In the genomic region with DNA sequence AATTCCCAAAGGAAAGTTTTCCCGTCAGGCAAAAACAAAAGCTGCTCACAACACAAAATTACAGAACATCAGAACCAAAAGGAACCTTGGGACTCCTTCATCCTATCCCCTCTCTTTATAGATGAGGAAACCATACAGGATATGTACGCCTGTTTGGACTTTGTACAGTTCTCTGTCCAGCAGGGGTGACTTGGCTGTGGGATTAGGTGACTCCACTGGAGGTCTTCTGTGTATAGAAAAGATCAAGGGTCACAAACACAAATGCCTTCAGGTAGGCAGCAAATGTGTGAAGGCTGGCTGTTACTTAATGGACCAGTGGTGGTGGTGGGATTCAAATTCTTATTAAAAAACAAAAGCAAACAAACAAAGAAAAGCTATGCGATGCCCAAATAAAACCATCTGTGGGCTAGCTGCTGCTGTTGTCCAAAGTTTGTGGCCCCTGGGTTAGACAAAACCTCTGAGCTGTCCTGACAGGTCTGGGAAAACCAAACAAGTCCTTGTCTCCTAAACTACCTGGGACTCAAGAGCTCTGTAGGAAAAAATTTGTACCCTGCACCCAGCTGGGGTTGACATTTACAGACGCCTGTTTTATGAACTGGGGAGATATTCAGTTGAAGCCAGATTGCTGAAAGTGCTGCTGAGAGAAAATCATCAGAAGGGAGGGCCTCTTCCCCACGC, we compare ENCODE assay signal across 8 cellular contexts. TPM values are rescaled to one million over a fixed set of nuclear protein-coding genes. Genes with fewer than 3 reads are reported as not detected.
DNase-seq lines count a peak whose midpoint lies in the region; ATAC-seq, FAIRE-seq and TF ChIP-seq lines count a peak whose summit lies in the region.

No MANE protein-coding gene starts in this region.

- CTCF ChIA-PET in WTC11 (lab: Charles Lee): interaction anchor here (0.8 to 2.7 kb wide), 9 partner anchors 8 to 468 kb away, joined by 3 to 28 read pairs (median 5); no protein-coding TSS in a partner anchor

- H3K9me1 ChIP-seq in keratinocyte (ENCODE audit: control insufficient read depth, extremely low read depth, insufficient read depth, low read length): no peaks in the 10 kb centered on the region

- H4K20me1 ChIP-seq in keratinocyte (ENCODE audit: control insufficient read depth, extremely low read depth, insufficient read depth, low read length): no peaks in the 10 kb centered on the region

- in situ Hi-C loops in HAP-1 (cut with MboI; ENCODE audit: low sequenced_read_pairs): loop anchor here (10.0 kb wide), 1 partner anchor 510 kb away; no protein-coding TSS in a partner anchor

- H3K4me2 ChIP-seq in keratinocyte (ENCODE audit: control insufficient read depth, extremely low read depth, insufficient read depth, low read depth, low read length): peak overlapping the region; percentile 83

- H3K27me3 ChIP-seq in keratinocyte (ENCODE audit: control insufficient read depth, extremely low read depth, insufficient read depth, low read length) (no peaks in the 10 kb centered on the region), suprapubic skin (no peaks in the 10 kb centered on the region), ovary (no peaks in the 10 kb centered on the region), HAP-1 (ENCODE audit: low read depth) (no peaks in the 10 kb centered on the region)

- no peak for DNase-seq in activated naive CD4-positive, alpha-beta T cell treated with anti-CD3 and anti-CD28 coated beads, Interleukin-2, amount 50 U/mL, for 16 hours
- DNase-seq in WTC11 (ENCODE audit: low spot score): no peak
- DNase-seq in keratinocyte (ENCODE audit: low read depth, low spot score): no peak
- DNase-seq in suprapubic skin (ENCODE audit: low spot score in 2 of 2): no peak
- DNase-seq in ovary: no peak
- DNase-seq in middle frontal gyrus (ENCODE audit: extremely low spot score, low spot score): no peak
- no peak for DNase-seq in HAP-1 (ENCODE audit: low spot score in 2 of 2)

- intact Hi-C loops in ovary (cut with DNase I): no loop called here

- H3K9me3 ChIP-seq in keratinocyte (ENCODE audit: control insufficient read depth, low read depth, low read length): no peaks in the 10 kb centered on the region
- no peaks in the 10 kb centered on the region for H3K9me3 ChIP-seq in suprapubic skin
- H3K9me3 ChIP-seq in ovary: no peaks in the 10 kb centered on the region
- no peaks in the 10 kb centered on the region for H3K9me3 ChIP-seq in HAP-1

- no peak overlapping the region for H3K9ac ChIP-seq in keratinocyte (ENCODE audit: control insufficient read depth, extremely low read depth, insufficient read depth, low read length)

- TF ChIP-seq POLR2A in suprapubic skin (IDR thresholded peaks at IDR 0.05) (no peak), ovary (IDR thresholded peaks at IDR 0.05) (no peak)

- no peaks in the 10 kb centered on the region for H3K27me3 Mint-ChIP-seq in activated naive CD4-positive, alpha-beta T cell treated with anti-CD3 and anti-CD28 coated beads, Interleukin-2, amount 50 U/mL, for 24 hours
- no peaks in the 10 kb centered on the region; the same call in 1 of the 2 replicates for H3K27me3 Mint-ChIP-seq in WTC11 (ENCODE audit: low read depth)

- dilution Hi-C loops in keratinocyte (cut with MboI; ENCODE audit: extremely low pct_ligation_motif_present, low sequenced_read_pairs): no loop called here

- no peak for ATAC-seq in WTC11

- no peak for FAIRE-seq in keratinocyte (lab: Jason Lieb, UNC)

- peaks cover 58% of the 10 kb centered on the region for H3K4me1 Mint-ChIP-seq in activated naive CD4-positive, alpha-beta T cell treated with anti-CD3 and anti-CD28 coated beads, Interleukin-2, amount 50 U/mL, for 24 hours
- peaks cover 37% of the 10 kb centered on the region for H3K4me1 Mint-ChIP-seq in WTC11

- no peaks in the 10 kb centered on the region for H3K9me3 Mint-ChIP-seq in activated naive CD4-positive, alpha-beta T cell treated with anti-CD3 and anti-CD28 coated beads, Interleukin-2, amount 50 U/mL, for 24 hours
- H3K9me3 Mint-ChIP-seq in WTC11: peaks cover 13% of the 10 kb centered on the region

- H2AFZ ChIP-seq in keratinocyte (ENCODE audit: control insufficient read depth, low read length): no peak overlapping the region

- H3K4me3 ChIP-seq in keratinocyte (ENCODE audit: control insufficient read depth in 2 of 3, extremely low read depth in 1 of 3, insufficient read depth in 2 of 3, low read depth in 1 of 3, low read length in 3 of 3): no peak overlapping the region
- peak overlapping the region; percentile 58 for H3K4me3 ChIP-seq in suprapubic skin
- no peak overlapping the region for H3K4me3 ChIP-seq in ovary
- no peak overlapping the region; the same call in 1 of the 2 replicates for H3K4me3 ChIP-seq in HAP-1

- peaks cover 1% of the 10 kb centered on the region for H3K36me3 Mint-ChIP-seq in activated naive CD4-positive, alpha-beta T cell treated with anti-CD3 and anti-CD28 coated beads, Interleukin-2, amount 50 U/mL, for 24 hours
- H3K36me3 Mint-ChIP-seq in WTC11: peaks cover 14% of the 10 kb centered on the region

- H3K4me3 Mint-ChIP-seq in activated naive CD4-positive, alpha-beta T cell treated with anti-CD3 and anti-CD28 coated beads, Interleukin-2, amount 50 U/mL, for 24 hours: peak overlapping the region; percentile 93
- H3K4me3 Mint-ChIP-seq in WTC11: peak overlapping the region; percentile 94

- H3K27ac ChIP-seq in keratinocyte (ENCODE audit: control insufficient read depth, insufficient read depth, low read length) (no peak overlapping the region), suprapubic skin (no peak overlapping the region), ovary (no peak overlapping the region)

- POLR2A ChIA-PET in WTC11 (lab: Charles Lee): interaction anchor here (1.1 to 1.7 kb wide), 4 partner anchors 8 to 133 kb away, joined by 3 to 12 read pairs (median 7); partner anchors contain the start of gene RAB1A

- no peak overlapping the region for H3K27ac Mint-ChIP-seq in activated naive CD4-positive, alpha-beta T cell treated with anti-CD3 and anti-CD28 coated beads, Interleukin-2, amount 50 U/mL, for 24 hours
- H3K27ac Mint-ChIP-seq in WTC11: no peak overlapping the region

- H3K4me1 ChIP-seq in keratinocyte (ENCODE audit: control insufficient read depth, extremely low read depth, insufficient read depth, low read length): peaks cover 14% of the 10 kb centered on the region
- peaks cover 32% of the 10 kb centered on the region for H3K4me1 ChIP-seq in suprapubic skin
- H3K4me1 ChIP-seq in ovary (ENCODE audit: insufficient read depth): peaks cover 1% of the 10 kb centered on the region
- H3K4me1 ChIP-seq in HAP-1: peaks cover 8% of the 10 kb centered on the region

- no peaks in the 10 kb centered on the region for H3K36me3 ChIP-seq in keratinocyte (ENCODE audit: control insufficient read depth in 2 of 2, extremely low read depth in 1 of 2, insufficient read depth in 2 of 2, low read length in 2 of 2)
- H3K36me3 ChIP-seq in suprapubic skin: no peaks in the 10 kb centered on the region
- H3K36me3 ChIP-seq in ovary: no peaks in the 10 kb centered on the region
- H3K36me3 ChIP-seq in HAP-1 (replicated peaks): no peaks in the 10 kb centered on the region

- TF ChIP-seq EP300 in suprapubic skin (IDR thresholded peaks at IDR 0.05): no peak
- no peak for TF ChIP-seq EP300 in ovary (IDR thresholded peaks at IDR 0.05)

- no peak for TF ChIP-seq CTCF in WTC11 (IDR thresholded peaks at IDR 0.05)
- TF ChIP-seq CTCF in keratinocyte (optimal IDR thresholded peaks at IDR 0.05 in 1 of 3, IDR thresholded peaks at IDR 0.05 in 1 of 3, conservative IDR thresholded peaks at IDR 0.05 in 1 of 3; ENCODE audit: extremely low read depth in 1 of 3, insufficient read depth in 2 of 3, low read length in 3 of 3): no peak
- TF ChIP-seq CTCF in suprapubic skin (IDR thresholded peaks at IDR 0.05): no peak
- TF ChIP-seq CTCF in ovary (IDR thresholded peaks at IDR 0.05): no peak

- no peaks in the 10 kb centered on the region for H3K79me2 ChIP-seq in keratinocyte (ENCODE audit: control insufficient read depth, insufficient read depth, low read length)

- WGBS in suprapubic skin: 86% methylated on average over 5 of the region's 5 CpGs
- WGBS in ovary, 3 donors: 80 to 85% (median 82%) methylated on average over 5 of the region's 5 CpGs

TF ChIP-seq in WTC11, 78 proteins besides CTCF, POLR2A, EP300 and RAD21:
- TF ChIP-seq GABPB1 (CRISPR knock-in tag; IDR thresholded peaks at IDR 0.05) (0 out of 2 replicates have a peak, but pooled peaks have one; percentile 40), E2F4 (CRISPR knock-in tag; IDR thresholded peaks at IDR 0.05; ENCODE audit: borderline replicate concordance, low read depth) (no peak)

RNA-seq across cellular contexts. Expression of gene CEP68, which starts 1.3 kb away (rescaled TPM):
- total RNA-seq in WTC11 (2021) (14.6 to 16.7 TPM (median 15.3 TPM) in 3 replicates), suprapubic skin (10 to 100 TPM; 17.5 to 53.4 (median 27.6) TPM), ovary (10 to 100 TPM; 13.7 to 31.6 (median 29.9) TPM)
- polyA plus RNA-seq in keratinocyte (3.9 to 5.5 TPM (median 4.1 TPM) in 3 replicates), ovary (10 to 100 TPM; 18.2 to 25.4 TPM)
- polyA plus RNA-seq in keratinocyte (2011; ENCODE audit: low read depth): 2.3 TPM
- 3.8 and 4.3 TPM in 2 replicates for polyA plus RNA-seq in keratinocyte (2011; cell fraction: cytosol; rRNA removed)
- polyA plus RNA-seq in keratinocyte (2011; cell fraction: nucleus; rRNA removed): 4.6 and 5.7 TPM in 2 replicates
- 3.1 and 3.5 TPM in 2 replicates for polyA plus RNA-seq in keratinocyte (2012; ENCODE audit: low replicate concordance)
- polyA minus RNA-seq in keratinocyte: 4.8 to 8.3 TPM (median 5.3 TPM) in 3 replicates
- polyA minus RNA-seq in keratinocyte (2011; cell fraction: cytosol; rRNA and poly(A)+ RNA removed): 1.9 TPM
- polyA minus RNA-seq in keratinocyte (2011; cell fraction: nucleus; rRNA and poly(A)+ RNA removed): 3.5 and 3.6 TPM in 2 replicates
